8 cellular contexts compared by ENCODE assay signal in genomic region chr12:96219700-96220206, GRCh38. TPM values are rescaled to one million over a fixed set of nuclear protein-coding genes. Genes with fewer than 3 reads are reported as not detected.
A peak's percentile ranks its signal among the peaks of the same experiment; 100 is the strongest.
DNase-seq lines count a peak whose midpoint lies in the region; ATAC-seq and TF ChIP-seq lines count a peak whose summit lies in the region.

No MANE protein-coding gene starts in this region.

- peak overlapping the region in 1 of 2 donors; percentile 44 for H3K27ac Mint-ChIP-seq in natural killer cell

- H3K4me1 Mint-ChIP-seq in natural killer cell = peaks cover 13 to 28% of the 10 kb centered on the region in 2 donors

- H3K4me3 Mint-ChIP-seq in natural killer cell = no peak overlapping the region

- H3K9me3 Mint-ChIP-seq in natural killer cell = no peaks in the 10 kb centered on the region

- no peaks in the 10 kb centered on the region for H3K27me3 Mint-ChIP-seq in natural killer cell (ENCODE audit: low read depth in 2 of 2)

- no peaks in the 10 kb centered on the region for H3K9me3 ChIP-seq in esophagus (ENCODE audit: control insufficient read depth in 2 of 2, insufficient read depth in 1 of 2, low read depth in 1 of 2, low read length in 1 of 2)

- peak overlapping the region; percentile 95 to 96 for H3K27ac ChIP-seq in esophagus (ENCODE audit: low read depth in 2 of 2, low read length in 1 of 2)

- H3K36me3 ChIP-seq in esophagus (ENCODE audit: control insufficient read depth in 2 of 2, insufficient read depth in 2 of 2, low read length in 1 of 2) (peaks cover 0 to 4% of the 10 kb centered on the region in 2 donors), H7 (replicated peaks; ENCODE audit: control insufficient read depth, insufficient read depth, low read length) (no peaks in the 10 kb centered on the region)

- intact Hi-C loops in natural killer cell (cut with micrococcal nuclease) = loop anchor here (10.0 kb wide), 1 partner anchor 95 kb away; no protein-coding TSS in a partner anchor

- peak; percentile 53 for DNase-seq in activated CD8-positive, alpha-beta memory T cell treated with anti-CD3 and anti-CD28 coated beads for 24 hours
- DNase-seq in activated CD8-positive, alpha-beta memory T cell treated with anti-CD3 and anti-CD28 coated beads, Interleukin-2, amount 50 U/mL, for 4 hours = no peak
- DNase-seq in NCI-H748 treated with DMSO at 0.1 percent for 48 hours (lab: John Stamatoyannopoulos, UW) (peak; percentile 37), natural killer cell (no peak), activated gamma-delta T cell treated with Interleukin-2 at 50 U/mL for 16 hours (no peak), H7 (no peak)
- DNase-seq in stimulated activated CD8-positive, alpha-beta memory T cell treated with anti-CD3 and anti-CD28 coated beads, Interleukin-4, amount 100 ng/mL, for 48 hours = peak; percentile 25

- no peaks in the 10 kb centered on the region for H3K27me3 ChIP-seq in esophagus (ENCODE audit: control insufficient read depth in 1 of 2, insufficient read depth in 2 of 2, low read length in 2 of 2)
- H3K27me3 ChIP-seq in H7 (ENCODE audit: control insufficient read depth, insufficient read depth, low read length) = no peaks in the 10 kb centered on the region

- WGBS in esophagus, 2 donors = 42 to 65% methylated on average over 15 of the region's 15 CpGs

- peaks cover 8% of the 10 kb centered on the region for H3K36me3 Mint-ChIP-seq in natural killer cell

- TF ChIP-seq CTCF in natural killer cell (IDR thresholded peaks at IDR 0.05) = no peak

- H3K4me3 ChIP-seq in esophagus (ENCODE audit: low read depth in 1 of 2, low read length in 2 of 2) = no peak overlapping the region
- H3K4me3 ChIP-seq in H7 (ENCODE audit: insufficient read depth, low read depth, low read length) = no peak overlapping the region

- no peak for ATAC-seq in natural killer cell

- H3K4me1 ChIP-seq in esophagus (ENCODE audit: control insufficient read depth in 2 of 2, insufficient read depth in 2 of 2, low read length in 1 of 2) = peaks cover 2 to 13% of the 10 kb centered on the region in 2 donors

RNA-seq across cellular contexts. Expression of gene ELK3, which starts 25.6 kb away (rescaled TPM):
- 10 to 100 TPM; 15.8 to 17.0 TPM for polyA plus RNA-seq in esophagus
- total RNA-seq in natural killer cell = 10 to 100 TPM; 17.8 to 28.8 (median 20.9) TPM
- total RNA-seq in H7 (2014; rRNA removed; shearing (Covaris generic)) = 23.8 and 27.6 TPM in 2 replicates

Comparison
In these comparisons a context has a peak if more than half of its experiments do, and no peak if none do; other contexts are left out.
1. DNase-seq: peak in activated CD8-positive, alpha-beta memory T cell treated with anti-CD3 and anti-CD28 coated beads for 24 hours (single experiment), NCI-H748 treated with DMSO at 0.1 percent for 48 hours (single experiment) and stimulated activated CD8-positive, alpha-beta memory T cell treated with anti-CD3 and anti-CD28 coated beads, Interleukin-4, amount 100 ng/mL, for 48 hours (single experiment); none in activated CD8-positive, alpha-beta memory T cell treated with anti-CD3 and anti-CD28 coated beads, Interleukin-2, amount 50 U/mL, for 4 hours (single experiment), natural killer cell (single experiment), activated gamma-delta T cell treated with Interleukin-2 at 50 U/mL for 16 hours (single experiment) and H7 (single experiment).